ENCODE assay signal across 8 cellular contexts in genomic region chr1:156119503-156120209, GRCh38. TPM values are rescaled to one million over a fixed set of nuclear protein-coding genes. Genes with fewer than 3 reads are reported as not detected.
DNase-seq lines count a peak whose midpoint lies in the region; ATAC-seq and TF ChIP-seq lines count a peak whose summit lies in the region.

No MANE protein-coding gene starts in this region.

- peak overlapping the region; percentile 43 for H3K27ac Mint-ChIP-seq in mesothelial cell of epicardium

- peaks cover 2% of the 10 kb centered on the region for H3K27me3 Mint-ChIP-seq in mesothelial cell of epicardium (ENCODE audit: low read depth)

- ATAC-seq in GM18909 (IDR thresholded peaks at IDR 0.05; ENCODE audit: poor library complexity, unreplicated experiment) = no peak

- DNase-seq in EH (ENCODE audit: low read depth) (peak; percentile 86), OCI-M1 (lab: John Stamatoyannopoulos, UW) (peak; percentile 53), cardiac fibroblast (ENCODE audit: low read depth in 2 of 2) (peak; percentile 61 to 74), mesothelial cell of epicardium (ENCODE audit: low spot score in 2 of 2, unreplicated experiment in 2 of 2) (no peak), iPS-NIHi7 (ENCODE audit: extremely low spot score) (no peak)
- DNase-seq in stimulated activated CD4-positive, alpha-beta T cell treated with anti-CD3 and anti-CD28 coated beads, Interleukin-15, amount 100 ng/mL, for 24 hours = no peak
- no peak for DNase-seq in effector CD4-positive, alpha-beta T cell

- H3K9me3 Mint-ChIP-seq in mesothelial cell of epicardium = no peaks in the 10 kb centered on the region

- peak overlapping the region in 1 of 2 donors; percentile 21 for H3K4me3 ChIP-seq in cardiac fibroblast (replicated peaks in 1 of 2; ENCODE audit: low read depth in 2 of 2, low read length in 2 of 2)

- peaks cover 61% of the 10 kb centered on the region for H3K4me1 Mint-ChIP-seq in mesothelial cell of epicardium

- TF ChIP-seq CTCF in cardiac fibroblast (IDR thresholded peaks at IDR 0.05; ENCODE audit: low read depth, low read length) (no peak), mesothelial cell of epicardium (IDR thresholded peaks at IDR 0.05; ENCODE audit: unreplicated experiment) (no peak)

- no peak overlapping the region for H3K4me3 Mint-ChIP-seq in mesothelial cell of epicardium

- H3K36me3 Mint-ChIP-seq in mesothelial cell of epicardium = peaks cover 4% of the 10 kb centered on the region

RNA-seq across cellular contexts. Expression of gene LMNA, which starts 5.1 kb away (rescaled TPM):
- 91.7 to 96.9 TPM (median 92.4 TPM) in 3 replicates for total RNA-seq in mesothelial cell of epicardium

RNA-seq across cellular contexts. Expression of gene SEMA4A, which starts 33.7 kb away (rescaled TPM):
- 18.7 to 21.0 TPM (median 19.8 TPM) in 3 replicates for total RNA-seq in mesothelial cell of epicardium

RNA-seq across cellular contexts. Expression of gene MEX3A, which starts 37.4 kb away (rescaled TPM):
- total RNA-seq in mesothelial cell of epicardium = 107 to 112 TPM (median 112 TPM) in 3 replicates

RNA-seq across cellular contexts. Expression of gene RAB25, which starts 58.7 kb away (rescaled TPM):
- total RNA-seq in mesothelial cell of epicardium = 51.1 to 52.6 TPM (median 51.2 TPM) in 3 replicates

Comparison
In these comparisons a context has a peak if more than half of its experiments do, and no peak if none do; other contexts are left out.
1. DNase-seq: peak in EH (single experiment), OCI-M1 (single experiment) and cardiac fibroblast (2 of 2); none in mesothelial cell of epicardium (0 of 2), stimulated activated CD4-positive, alpha-beta T cell treated with anti-CD3 and anti-CD28 coated beads, Interleukin-15, amount 100 ng/mL, for 24 hours (single experiment), effector CD4-positive, alpha-beta T cell (single experiment) and iPS-NIHi7 (single experiment).